In the genomic region with DNA sequence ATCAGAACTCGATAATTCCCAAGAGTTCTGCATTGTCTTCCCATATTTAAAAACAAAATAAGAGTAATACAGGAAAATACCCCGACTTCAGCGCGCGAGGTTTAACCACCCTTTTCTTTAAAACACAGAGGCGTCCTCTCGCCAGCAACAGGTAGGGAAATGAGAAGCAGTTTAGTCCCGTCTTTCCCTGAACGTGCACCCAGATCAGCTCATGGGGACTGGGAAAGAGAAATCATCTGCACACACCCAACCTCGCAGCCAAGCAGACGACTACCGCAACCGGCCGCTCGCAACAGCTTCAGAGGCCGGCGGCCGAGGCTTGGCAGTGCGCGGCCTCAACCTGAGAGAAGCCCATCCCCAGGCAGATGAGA, we compare ENCODE assay signal across 8 cellular contexts. TPM values are rescaled to one million over a fixed set of nuclear protein-coding genes. Genes with fewer than 3 reads are reported as not detected.
DNase-seq lines count a peak whose midpoint lies in the region; ATAC-seq and TF ChIP-seq lines count a peak whose summit lies in the region.

No MANE protein-coding gene starts in this region.

- intact Hi-C loops in testis (cut with DNase I; ENCODE audit: low total_unique reads), result no loop called here

- ATAC-seq in GM21360 (IDR thresholded peaks at IDR 0.05; ENCODE audit: unreplicated experiment), result no peak

- DNase-seq in AG04449 (ENCODE audit: low read depth, low spot score) (no peak), HFFc6 (no peak), testis (no peak), H4 (ENCODE audit: low spot score) (no peak), NCI-H2171 treated with DMSO at 0.1 percent for 48 hours (lab: John Stamatoyannopoulos, UW) (no peak)

- WGBS in adipose tissue, 3 donors, result 0 to 1% (median 0%) methylated on average over 19 to 20 of the region's 20 CpGs
- 0% methylated on average over 9 to 20 of the region's 20 CpGs for WGBS in testis, 2 donors

- peaks cover 15% of the 10 kb centered on the region for H3K4me1 ChIP-seq in testis

- H3K9me3 Mint-ChIP-seq in HFFc6, result no peaks in the 10 kb centered on the region

- TF ChIP-seq CTCF in AG04449 (IDR thresholded peaks at IDR 0.05; ENCODE audit: insufficient read depth, low read length, missing control alignments), result no peak
- TF ChIP-seq CTCF in HFFc6 (IDR thresholded peaks at IDR 0.05), result no peak
- TF ChIP-seq CTCF in testis (IDR thresholded peaks at IDR 0.05), result no peak

- peak overlapping the region; percentile 97 for H3K4me3 ChIP-seq in AG04449 (ENCODE audit: low read depth, low read length)
- peak overlapping the region; percentile 91 to 93 for H3K4me3 ChIP-seq in testis

- no peaks in the 10 kb centered on the region for H3K36me3 ChIP-seq in testis (ENCODE audit: low read depth, missing control alignments)

- H3K27ac ChIP-seq in adipose tissue (ENCODE audit: low read depth, low read length), result peak overlapping the region; percentile 60
- H3K27ac ChIP-seq in layer of hippocampus (ENCODE audit: low read depth, low read length), result peak overlapping the region; percentile 96
- H3K27ac ChIP-seq in testis, result peak overlapping the region; percentile 99

- H3K36me3 Mint-ChIP-seq in HFFc6 (ENCODE audit: low read depth), result peaks cover 48% of the 10 kb centered on the region

- H3K4me1 Mint-ChIP-seq in HFFc6 (ENCODE audit: low read depth), result peaks cover 33% of the 10 kb centered on the region

- H3K4me3 Mint-ChIP-seq in HFFc6, result peak overlapping the region; percentile 99

- CTCF ChIA-PET in AG04449 (lab: Yijun Ruan, JAX), result interaction anchor here (0.6 to 0.7 kb wide), 2 partner anchors 19 to 81 kb away, joined by 3 to 4 read pairs; no protein-coding TSS in a partner anchor

- peak overlapping the region; percentile 98 for H3K27ac Mint-ChIP-seq in HFFc6

- no peaks in the 10 kb centered on the region for H3K9me3 ChIP-seq in testis

- no peak for TF ChIP-seq POLR2A in testis (IDR thresholded peaks at IDR 0.05)

- POLR2A ChIA-PET in AG04449 (lab: Yijun Ruan, JAX), result no interaction called here

- peaks cover 11% of the 10 kb centered on the region; the same call in 1 of the 2 replicates for H3K27me3 Mint-ChIP-seq in HFFc6 (ENCODE audit: insufficient read depth)

- no peaks in the 10 kb centered on the region for H3K27me3 ChIP-seq in layer of hippocampus (ENCODE audit: control insufficient read depth, insufficient read depth, low read length)
- no peaks in the 10 kb centered on the region for H3K27me3 ChIP-seq in testis

RNA-seq across cellular contexts. Expression of gene HERC4, which starts 0.7 kb away (rescaled TPM):
- total RNA-seq in HFFc6 (2021; fragmentation: NEBNext Ultra II Directional; extraction: Animal tissue kit (Norgen Biotek cat#: 25700)), result 100 to 1,000 TPM; 220 to 297 (median 279) TPM
- polyA plus RNA-seq in adipose tissue (10 to 100 TPM in 2 of 3 donors, 1 to 10 TPM in 1; 8.7 to 15.1 (median 14.8) TPM), testis (ENCODE audit: insufficient read depth, low read depth, low replicate concordance) (30.5 TPM)
- total RNA-seq in testis, result 10 to 100 TPM; 67.3 to 79.1 TPM
- total RNA-seq in H4 (2014; rRNA removed; shearing (Covaris generic)), result 24.9 and 28.6 TPM in 2 replicates

RNA-seq across cellular contexts. Expression of gene MYPN, which starts 34.9 kb away (rescaled TPM):
- total RNA-seq in HFFc6 (2021; fragmentation: NEBNext Ultra II Directional; extraction: Animal tissue kit (Norgen Biotek cat#: 25700)), result 10 to 100 TPM; 70.3 to 89.1 (median 80.1) TPM
- under 1 TPM; 0.03 to 0.25 (median 0.11) TPM for polyA plus RNA-seq in adipose tissue
- total RNA-seq in testis, result 1 to 10 TPM; 1.5 to 1.8 TPM
- polyA plus RNA-seq in testis (ENCODE audit: insufficient read depth, low read depth, low replicate concordance), result 2.3 TPM
- total RNA-seq in H4 (2014; rRNA removed; shearing (Covaris generic)), result 3.8 and 5.5 TPM in 2 replicates

Comparison
In these comparisons a context has a peak if more than half of its experiments do, and no peak if none do; other contexts are left out.
1. RNA of gene MYPN, which starts 34.9 kb away (total RNA-seq): 70.3 to 89.1 TPM in HFFc6; 3.8 to 5.5 TPM in H4 and 1.5 to 1.8 TPM in testis; every median in the first group is over 10 times any median in the second.
2. Peak in every context shown above with its lines, with median percentiles within 50 percentile points of each other: H3K27ac ChIP-seq.